In genomic region chr3:118886708-118887107, GRCh38 we compare ENCODE assay signal across 2 cellular contexts.
TF ChIP-seq lines count a peak whose summit lies in the region.

No MANE protein-coding gene starts in this region.

TF ChIP-seq in HepG2, 621 proteins besides CTCF, POLR2A, EP300 and RAD21:
- TF ChIP-seq E2F2 (CRISPR knock-in tag; IDR thresholded peaks at IDR 0.05; ENCODE audit: borderline replicate concordance) (no peak), CREB1 (IDR thresholded peaks at IDR 0.05) (peak; percentile 93), CREB1 (CRISPR knock-in tag; IDR thresholded peaks at IDR 0.05) (no peak), RBAK (CRISPR knock-in tag; IDR thresholded peaks at IDR 0.05) (no peak), ATF7 (IDR thresholded peaks at IDR 0.05) (peak; percentile 97), ATF7 (CRISPR knock-in tag; IDR thresholded peaks at IDR 0.05) (no peak), PHF5A (CRISPR knock-in tag; IDR thresholded peaks at IDR 0.05; ENCODE audit: low read depth, unreplicated experiment) (no peak), MTA1 (CRISPR knock-in tag; IDR thresholded peaks at IDR 0.05; ENCODE audit: borderline replicate concordance) (no peak), ZNF773 (CRISPR knock-in tag; IDR thresholded peaks at IDR 0.05; ENCODE audit: borderline replicate concordance) (no peak), DNMT3B (CRISPR knock-in tag; conservative IDR thresholded peaks at IDR 0.05) (no peak), MBD4 (IDR thresholded peaks at IDR 0.05; ENCODE audit: borderline replicate concordance, low read length) (no peak)
- TF ChIP-seq, protein P1, sequence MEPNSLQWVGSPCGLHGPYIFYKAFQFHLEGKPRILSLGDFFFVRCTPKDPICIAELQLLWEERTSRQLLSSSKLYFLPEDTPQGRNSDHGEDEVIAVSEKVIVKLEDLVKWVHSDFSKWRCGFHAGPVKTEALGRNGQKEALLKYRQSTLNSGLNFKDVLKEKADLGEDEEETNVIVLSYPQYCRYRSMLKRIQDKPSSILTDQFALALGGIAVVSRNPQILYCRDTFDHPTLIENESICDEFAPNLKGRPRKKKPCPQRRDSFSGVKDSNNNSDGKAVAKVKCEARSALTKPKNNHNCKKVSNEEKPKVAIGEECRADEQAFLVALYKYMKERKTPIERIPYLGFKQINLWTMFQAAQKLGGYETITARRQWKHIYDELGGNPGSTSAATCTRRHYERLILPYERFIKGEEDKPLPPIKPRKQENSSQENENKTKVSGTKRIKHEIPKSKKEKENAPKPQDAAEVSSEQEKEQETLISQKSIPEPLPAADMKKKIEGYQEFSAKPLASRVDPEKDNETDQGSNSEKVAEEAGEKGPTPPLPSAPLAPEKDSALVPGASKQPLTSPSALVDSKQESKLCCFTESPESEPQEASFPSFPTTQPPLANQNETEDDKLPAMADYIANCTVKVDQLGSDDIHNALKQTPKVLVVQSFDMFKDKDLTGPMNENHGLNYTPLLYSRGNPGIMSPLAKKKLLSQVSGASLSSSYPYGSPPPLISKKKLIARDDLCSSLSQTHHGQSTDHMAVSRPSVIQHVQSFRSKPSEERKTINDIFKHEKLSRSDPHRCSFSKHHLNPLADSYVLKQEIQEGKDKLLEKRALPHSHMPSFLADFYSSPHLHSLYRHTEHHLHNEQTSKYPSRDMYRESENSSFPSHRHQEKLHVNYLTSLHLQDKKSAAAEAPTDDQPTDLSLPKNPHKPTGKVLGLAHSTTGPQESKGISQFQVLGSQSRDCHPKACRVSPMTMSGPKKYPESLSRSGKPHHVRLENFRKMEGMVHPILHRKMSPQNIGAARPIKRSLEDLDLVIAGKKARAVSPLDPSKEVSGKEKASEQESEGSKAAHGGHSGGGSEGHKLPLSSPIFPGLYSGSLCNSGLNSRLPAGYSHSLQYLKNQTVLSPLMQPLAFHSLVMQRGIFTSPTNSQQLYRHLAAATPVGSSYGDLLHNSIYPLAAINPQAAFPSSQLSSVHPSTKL (CRISPR knock-in tag; IDR thresholded peaks at IDR 0.05): no peak
- TF ChIP-seq, protein P2, sequence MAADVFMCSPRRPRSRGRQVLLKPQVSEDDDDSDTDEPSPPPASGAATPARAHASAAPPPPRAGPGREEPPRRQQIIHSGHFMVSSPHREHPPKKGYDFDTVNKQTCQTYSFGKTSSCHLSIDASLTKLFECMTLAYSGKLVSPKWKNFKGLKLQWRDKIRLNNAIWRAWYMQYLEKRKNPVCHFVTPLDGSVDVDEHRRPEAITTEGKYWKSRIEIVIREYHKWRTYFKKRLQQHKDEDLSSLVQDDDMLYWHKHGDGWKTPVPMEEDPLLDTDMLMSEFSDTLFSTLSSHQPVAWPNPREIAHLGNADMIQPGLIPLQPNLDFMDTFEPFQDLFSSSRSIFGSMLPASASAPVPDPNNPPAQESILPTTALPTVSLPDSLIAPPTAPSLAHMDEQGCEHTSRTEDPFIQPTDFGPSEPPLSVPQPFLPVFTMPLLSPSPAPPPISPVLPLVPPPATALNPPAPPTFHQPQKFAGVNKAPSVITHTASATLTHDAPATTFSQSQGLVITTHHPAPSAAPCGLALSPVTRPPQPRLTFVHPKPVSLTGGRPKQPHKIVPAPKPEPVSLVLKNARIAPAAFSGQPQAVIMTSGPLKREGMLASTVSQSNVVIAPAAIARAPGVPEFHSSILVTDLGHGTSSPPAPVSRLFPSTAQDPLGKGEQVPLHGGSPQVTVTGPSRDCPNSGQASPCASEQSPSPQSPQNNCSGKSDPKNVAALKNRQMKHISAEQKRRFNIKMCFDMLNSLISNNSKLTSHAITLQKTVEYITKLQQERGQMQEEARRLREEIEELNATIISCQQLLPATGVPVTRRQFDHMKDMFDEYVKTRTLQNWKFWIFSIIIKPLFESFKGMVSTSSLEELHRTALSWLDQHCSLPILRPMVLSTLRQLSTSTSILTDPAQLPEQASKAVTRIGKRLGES (CRISPR knock-in tag; IDR thresholded peaks at IDR 0.05; ENCODE audit: borderline replicate concordance): no peak

TF ChIP-seq in GM12878, 131 proteins besides CTCF, POLR2A, EP300 and RAD21:
- TF ChIP-seq ATF7 (IDR thresholded peaks at IDR 0.05; ENCODE audit: low read depth) (peak; percentile 86), KAT2A (conservative IDR thresholded peaks at IDR 0.05; ENCODE audit: control insufficient read depth, low read depth, low read length) (no peak)
